ENCODE assay signal across 10 cellular contexts in the genomic region with DNA sequence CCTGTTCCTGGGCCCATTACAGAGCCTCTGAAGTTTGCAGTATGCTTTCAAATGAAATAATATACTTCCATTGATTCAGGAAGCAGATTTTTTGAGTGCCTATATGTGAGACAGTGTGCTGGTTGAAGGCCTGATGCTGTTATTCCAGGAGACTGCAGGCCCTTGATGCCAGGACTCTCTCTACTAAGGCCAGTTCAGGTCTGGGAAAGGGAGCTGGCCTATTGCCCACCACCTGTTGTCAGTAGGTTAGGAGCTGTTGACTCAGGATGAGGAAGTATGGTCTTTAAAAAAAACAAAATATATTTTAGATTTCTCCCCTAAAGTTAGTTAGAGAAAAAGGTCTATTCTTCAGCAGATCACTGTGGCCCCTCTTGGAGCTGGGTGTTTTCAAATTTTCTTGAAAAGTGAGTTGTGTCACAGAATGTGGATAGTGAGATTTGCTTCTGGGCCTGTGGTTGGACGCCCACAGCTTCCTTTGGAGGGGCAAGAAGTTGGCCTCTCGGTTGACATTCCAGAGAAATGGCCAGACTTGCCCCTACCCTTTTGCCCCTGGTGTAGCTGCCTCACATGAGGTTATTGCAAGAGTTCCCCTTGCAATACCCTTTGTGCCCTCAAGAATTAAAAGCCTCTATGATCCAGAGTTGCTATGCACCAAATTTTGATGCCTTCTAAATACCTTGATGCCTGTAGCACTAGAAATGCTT. TPM values are rescaled to one million over a fixed set of nuclear protein-coding genes. Genes with fewer than 3 reads are reported as not detected.
DNase-seq lines count a peak whose midpoint lies in the region; ATAC-seq, FAIRE-seq and TF ChIP-seq lines count a peak whose summit lies in the region.
"Had no signal": no experiment of that assay in that cellular context is flagged by ENCODE, and none has a peak within 500 bp of the region (broad histone marks: within the 10 kb centered on the region; RNA-seq: fewer than 3 reads in every experiment).

No MANE protein-coding gene starts in this region.

- DNase-seq in Caco-2 (no peak), GM12878 (ENCODE audit: low read depth, low spot score) (no peak), NCI-H510A treated with DMSO at 0.1 percent for 48 hours (lab: John Stamatoyannopoulos, UW) (no peak), A673 (ENCODE audit: low spot score) (no peak)
- DNase-seq: amygdala; NK-92 treated with Interleukin-12 subunit alpha and Interleukin-12 subunit beta, amount 100 ng/mL, for 24 hours had no signal

- SMC1A ChIA-PET in GM12878 (lab: Charles Lee; ENCODE audit: uncharacterized antibody, unreplicated experiment) = interaction anchor here (0.6 to 2.8 kb wide), 18 partner anchors 8 to 453 kb away, joined by 3 to 18 read pairs (median 4); a partner anchor contains a TSS

- no peaks in the 10 kb centered on the region for H3K79me2 ChIP-seq in GM12878 (ENCODE audit: control insufficient read depth, insufficient read depth, low read length)

- no peak overlapping the region for H3K4me2 ChIP-seq in GM12878 (ENCODE audit: control insufficient read depth, insufficient read depth)

- H3K9ac ChIP-seq in GM12878 (ENCODE audit: control insufficient read depth, insufficient read depth, low read length) = no peak overlapping the region

- BruUV-seq in Caco-2 (replicated peaks; lab: Mats Ljungman, UMichigan) (no TSS peak), GM12878 (replicated peaks; lab: Mats Ljungman, UMichigan) (no TSS peak), A673 (replicated peaks; lab: Mats Ljungman, UMichigan) (no TSS peak)

- intact Hi-C loops in Caco-2 (cut with micrococcal nuclease; ENCODE audit: unreplicated experiment) = no loop called here
- intact Hi-C loops in GM12878 (cut with micrococcal nuclease; ENCODE audit: unreplicated experiment) = loop anchor here (2.0 to 5.0 kb wide), 4 partner anchors 133 to 411 kb away; a partner anchor contains a TSS
- intact Hi-C loops in A673 (cut with micrococcal nuclease; ENCODE audit: unreplicated experiment) = loop anchor here (5.0 kb wide), 1 partner anchor 136 kb away; no protein-coding TSS in a partner anchor

- TF ChIP-seq CTCF in Caco-2 (IDR thresholded peaks at IDR 0.05; ENCODE audit: insufficient read depth in 1 of 2, low read depth in 1 of 2, low read length in 1 of 2, severe bottlenecking in 1 of 2, unreplicated experiment in 1 of 2) (peak in 1 of 2 experiments; percentile 17), HEK293 (tag by site-specific recombination; IDR thresholded peaks at IDR 0.05) (no peak), GM12878 (IDR thresholded peaks at IDR 0.05 in 2 of 3, conservative IDR thresholded peaks at IDR 0.05 in 1 of 3; ENCODE audit: control insufficient read depth in 2 of 3, extremely low read depth in 1 of 3, insufficient read depth in 1 of 3, low read depth in 3 of 3, low read length in 3 of 3) (no peak), neutrophil (IDR thresholded peaks at IDR 0.05) (no peak), A673 (conservative IDR thresholded peaks at IDR 0.05; ENCODE audit: low read depth, low read length) (no peak)

- H3K4me1 ChIP-seq in Caco-2 = peaks cover 11% of the 10 kb centered on the region
- H3K4me1 ChIP-seq in HEK293 (ENCODE audit: control insufficient read depth, insufficient read depth, low read length) = no peaks in the 10 kb centered on the region
- H3K4me1 ChIP-seq in GM12878 (ENCODE audit: control insufficient read depth, insufficient read depth, low read length) = peaks cover 12% of the 10 kb centered on the region
- no peaks in the 10 kb centered on the region for H3K4me1 ChIP-seq in neutrophil (ENCODE audit: control insufficient read depth in 1 of 2, insufficient read depth in 1 of 2, low read depth in 1 of 2, low read length in 1 of 2)
- no peaks in the 10 kb centered on the region for H3K4me1 ChIP-seq in A673 (ENCODE audit: insufficient read depth, low read length, poor library complexity, severe bottlenecking)

- H3K36me3 ChIP-seq in Caco-2 (ENCODE audit: control insufficient read depth, insufficient read depth, low read length) (peaks cover 9% of the 10 kb centered on the region), HEK293 (ENCODE audit: control insufficient read depth in 2 of 2, insufficient read depth in 1 of 2, low read length in 2 of 2) (peaks cover 0 to 56% of the 10 kb centered on the region in 2 experiments; a peak in 1 of 3 replicates), GM12878 (ENCODE audit: control insufficient read depth in 2 of 2, insufficient read depth in 2 of 2, low read length in 1 of 2) (peaks cover 6 to 7% of the 10 kb centered on the region in 2 experiments; a peak in 3 of 4 replicates), neutrophil (peaks cover 60% of the 10 kb centered on the region), A673 (ENCODE audit: insufficient read depth, low read length, poor library complexity, severe bottlenecking) (no peaks in the 10 kb centered on the region)

- RAD21 ChIA-PET in GM12878 (lab: Charles Lee; ENCODE audit: unreplicated experiment) = interaction anchor here (0.6 to 2.7 kb wide), 16 partner anchors 8 to 387 kb away, joined by 3 to 16 read pairs (median 4); no protein-coding TSS in a partner anchor

- H3K27me3 Mint-ChIP-seq in Caco-2 (ENCODE audit: insufficient read depth, unreplicated experiment) = no peaks in the 10 kb centered on the region

- H3K4me3 ChIP-seq in Caco-2 (ENCODE audit: low read depth, low read length) = no peak overlapping the region
- H3K4me3 ChIP-seq in HEK293 (ENCODE audit: low read depth, low read length) = no peak overlapping the region
- H3K4me3 ChIP-seq in GM12878 = no peak overlapping the region
- H3K4me3 ChIP-seq in neutrophil (ENCODE audit: low read depth in 1 of 2, low read length in 1 of 2) = no peak overlapping the region
- no peak overlapping the region for H3K4me3 ChIP-seq in A673 (ENCODE audit: low read depth, low read length, poor library complexity, severe bottlenecking)

- H2AFZ ChIP-seq in GM12878 (ENCODE audit: control insufficient read depth, low read depth, low read length) = no peak overlapping the region

- H3K4me3 Mint-ChIP-seq in Caco-2 (ENCODE audit: unreplicated experiment) = no peak overlapping the region

- WGBS in GM12878 (ENCODE audit: insufficient coverage, insufficient replicate concordance, low lambda C conversion rate, missing lambda C conversion rate) = 25% methylated on average over 2 of the region's 2 CpGs

- peaks cover 64% of the 10 kb centered on the region for H3K36me3 Mint-ChIP-seq in Caco-2 (ENCODE audit: insufficient read depth, unreplicated experiment)

- H3K9me3 ChIP-seq in Caco-2 (no peaks in the 10 kb centered on the region), HEK293 (ENCODE audit: control insufficient read depth, insufficient read depth, low read depth, low read length) (no peaks in the 10 kb centered on the region), GM12878 (replicated peaks; ENCODE audit: control insufficient read depth, insufficient read depth, low read length) (no peaks in the 10 kb centered on the region), neutrophil (no peaks in the 10 kb centered on the region), A673 (ENCODE audit: low read depth, low read length, poor library complexity, severe bottlenecking) (no peaks in the 10 kb centered on the region)

- no peaks in the 10 kb centered on the region for H4K20me1 ChIP-seq in GM12878 (ENCODE audit: control insufficient read depth, insufficient read depth)

- no peak for TF ChIP-seq RAD21 in GM12878 (IDR thresholded peaks at IDR 0.05; ENCODE audit: insufficient read depth, low read depth, low read length)

- POLR2A ChIA-PET in Caco-2 (lab: Charles Lee) (interaction anchor here (0.6 to 0.7 kb wide), 2 partner anchors 8 to 421 kb away, joined by 3 to 4 read pairs; a partner anchor contains a TSS), HEK293 (lab: Yijun Ruan, JAX) (no interaction called here), GM12878 (lab: Charles Lee) (interaction anchor here (0.6 to 1.8 kb wide), 3 partner anchors 134 to 158 kb away, joined by 3 to 4 read pairs (median 3); no protein-coding TSS in a partner anchor), A673 (lab: Charles Lee; ENCODE audit: low non-redundant PET) (no interaction called here)

- H3K27ac ChIP-seq in HEK293 (ENCODE audit: extremely low read depth, low read depth, low read length) (no peak overlapping the region), GM12878 (ENCODE audit: control insufficient read depth, insufficient read depth) (no peak overlapping the region), neutrophil (peak overlapping the region; percentile 5), A673 (ENCODE audit: low read depth, low read length, poor library complexity, severe bottlenecking) (no peak overlapping the region)

- no peak for TF ChIP-seq POLR2A in GM12878 (IDR thresholded peaks at IDR 0.05; ENCODE audit: low read depth, low read length)

- no peak for FAIRE-seq in GM12878 (lab: Jason Lieb, UNC)

- no peak for TF ChIP-seq EP300 in GM12878 (IDR thresholded peaks at IDR 0.05; ENCODE audit: borderline replicate concordance in 1 of 2, control insufficient read depth in 1 of 2, low read depth in 2 of 2, low read length in 2 of 2)

- in situ Hi-C loops in GM12878 (cut with MboI) = loop anchor here (5.0 kb wide), 2 partner anchors 136 to 236 kb away; no protein-coding TSS in a partner anchor

- CTCF ChIA-PET in Caco-2 (lab: Charles Lee) = interaction anchor here (0.6 to 2.0 kb wide), 5 partner anchors 11 to 259 kb away, joined by 3 to 10 read pairs (median 3); no protein-coding TSS in a partner anchor
- CTCF ChIA-PET in HEK293 (lab: Yijun Ruan, JAX) = interaction anchor here (0.6 to 1.5 kb wide), 10 partner anchors 9 to 800 kb away, joined by 3 to 7 read pairs (median 4); no protein-coding TSS in a partner anchor
- CTCF ChIA-PET in GM12878 (lab: Yijun Ruan, JAX) = interaction anchor here (0.7 to 5.3 kb wide), 28 partner anchors 10 to 714 kb away, joined by 3 to 72 read pairs (median 4); a partner anchor contains a TSS
- CTCF ChIA-PET in A673 (lab: Charles Lee) = interaction anchor here (0.6 to 1.1 kb wide), 2 partner anchors 58 to 134 kb away, joined by 3 to 4 read pairs; no protein-coding TSS in a partner anchor

- H3K27me3 ChIP-seq in Caco-2 (replicated peaks; ENCODE audit: control insufficient read depth, insufficient read depth, low read length) (no peaks in the 10 kb centered on the region), GM12878 (replicated peaks in 1 of 2; ENCODE audit: control insufficient read depth in 2 of 2, insufficient read depth in 2 of 2, low read length in 1 of 2) (no peaks in the 10 kb centered on the region), neutrophil (no peaks in the 10 kb centered on the region), A673 (replicated peaks; ENCODE audit: insufficient read depth, low read depth, low read length, poor library complexity) (no peaks in the 10 kb centered on the region)

- no peaks in the 10 kb centered on the region for H3K9me3 Mint-ChIP-seq in Caco-2 (ENCODE audit: unreplicated experiment)

- peak overlapping the region; percentile 56 for H3K27ac Mint-ChIP-seq in Caco-2 (ENCODE audit: unreplicated experiment)

- H3K4me1 Mint-ChIP-seq in Caco-2 (ENCODE audit: low read depth, unreplicated experiment) = peaks cover 6% of the 10 kb centered on the region

- peak; percentile 25; the same call in 1 of the 3 replicates for ATAC-seq in GM12878
- no peak for ATAC-seq in HG02642 (IDR thresholded peaks at IDR 0.05; ENCODE audit: poor library complexity, unreplicated experiment)
- no peak for ATAC-seq in GM21526 (IDR thresholded peaks at IDR 0.05; ENCODE audit: low FRiP score, unreplicated experiment)

RNA-seq across cellular contexts. Expression of a gene that starts 7.9 kb away (rescaled TPM):
- total RNA-seq in Caco-2 (2022) (109 and 110 TPM in 2 replicates), GM12878 (2014; rRNA removed) (0.11 TPM in 1 of 2 replicates, not detected in the other), GM12878 (2014; rRNA removed; fragmentation: Illumina TruSeq; extraction: Trizol) (0.04 TPM in 1 of 2 replicates, not detected in the other), GM12878 (2021) (0.08 and 0.29 TPM in 2 replicates), A673 (2021) (0.19 and 0.35 TPM in 2 replicates)
- not detected in 2 replicates for total RNA-seq in GM12878 (2013; cell fraction: nucleolus; rRNA removed)
- not detected for polyA plus RNA-seq in GM12878 (2011; ENCODE audit: low read depth)
- polyA plus RNA-seq in GM12878 (2011; rRNA removed) (not detected in 2 replicates), GM12878 (2014; fragmentation: Illumina TruSeq; extraction: Trizol) (0.06 TPM in 1 of 2 replicates, not detected in the other), GM12878 (2014; fragmentation: Nextera tagmentation; extraction: Ambion mirVana) (under 1 TPM in 1 of 2 experiments, not detected in 1; 0.08 TPM), GM12878 (2014; rRNA removed) (0.13 and 0.23 TPM in 2 replicates), GM12878 (2016; fragmentation: Nextera tagmentation; extraction: Ambion mirVana) (under 1 TPM; 0.12 to 0.64 TPM)
- polyA plus RNA-seq in GM12878 (2011; cell fraction: cytosol; rRNA removed) = not detected in 2 replicates
- 0.03 and 0.18 TPM in 2 replicates for polyA plus RNA-seq in GM12878 (2011; cell fraction: nucleus; rRNA removed)
- polyA plus RNA-seq in GM12878 (2012) = 0.10 and 0.42 TPM in 2 replicates
- polyA minus RNA-seq in GM12878 (2011; rRNA and poly(A)+ RNA removed) = 0.10 TPM in 1 of 2 replicates, not detected in the other
- 1.0 TPM in 1 of 2 replicates, not detected in the other for polyA minus RNA-seq in GM12878 (2011; cell fraction: cytosol; rRNA and poly(A)+ RNA removed)
- polyA minus RNA-seq in GM12878 (2011; cell fraction: nucleus; rRNA and poly(A)+ RNA removed) = 0.36 and 0.38 TPM in 2 replicates

RNA-seq across cellular contexts. Expression of a gene that starts 17.2 kb away (rescaled TPM):
- total RNA-seq in Caco-2 (2022) (33.2 and 33.4 TPM in 2 replicates), GM12878 (2014; rRNA removed) (8.2 and 8.4 TPM in 2 replicates), GM12878 (2014; rRNA removed; fragmentation: Illumina TruSeq; extraction: Trizol) (3.4 and 3.8 TPM in 2 replicates), GM12878 (2021) (7.6 and 7.8 TPM in 2 replicates), A673 (2021) (6.8 and 8.1 TPM in 2 replicates)
- total RNA-seq in GM12878 (2013; cell fraction: nucleolus; rRNA removed) = 16.6 and 18.3 TPM in 2 replicates
- polyA plus RNA-seq in GM12878 (2011; ENCODE audit: low read depth) = 3.6 TPM
- polyA plus RNA-seq in GM12878 (2011; rRNA removed) (3.1 and 6.3 TPM in 2 replicates), GM12878 (2014; fragmentation: Illumina TruSeq; extraction: Trizol) (1.5 and 3.0 TPM in 2 replicates), GM12878 (2014; fragmentation: Nextera tagmentation; extraction: Ambion mirVana) (1 to 10 TPM in 1 of 2 experiments, under 1 TPM in 1; 0.31 to 1.1 TPM), GM12878 (2014; rRNA removed) (7.8 and 8.5 TPM in 2 replicates), GM12878 (2016; fragmentation: Nextera tagmentation; extraction: Ambion mirVana) (1 to 10 TPM; 7.3 to 9.4 TPM)
- 8.2 and 8.9 TPM in 2 replicates for polyA plus RNA-seq in GM12878 (2011; cell fraction: cytosol; rRNA removed)
- 11.1 and 11.3 TPM in 2 replicates for polyA plus RNA-seq in GM12878 (2011; cell fraction: nucleus; rRNA removed)
- polyA plus RNA-seq in GM12878 (2012) = 5.8 and 8.0 TPM in 2 replicates
- 8.5 and 8.7 TPM in 2 replicates for polyA minus RNA-seq in GM12878 (2011; rRNA and poly(A)+ RNA removed)
- 4.8 and 5.7 TPM in 2 replicates for polyA minus RNA-seq in GM12878 (2011; cell fraction: cytosol; rRNA and poly(A)+ RNA removed)
- polyA minus RNA-seq in GM12878 (2011; cell fraction: nucleus; rRNA and poly(A)+ RNA removed) = 4.1 and 7.2 TPM in 2 replicates

RNA-seq across cellular contexts. Expression of a gene that starts 36.3 kb away (rescaled TPM):
- total RNA-seq in Caco-2 (2022) (236 and 267 TPM in 2 replicates), GM12878 (2014; rRNA removed) (29.8 and 33.9 TPM in 2 replicates), GM12878 (2014; rRNA removed; fragmentation: Illumina TruSeq; extraction: Trizol) (27.4 and 27.5 TPM in 2 replicates), GM12878 (2021) (51.3 and 60.4 TPM in 2 replicates), A673 (2021) (43.6 and 58.7 TPM in 2 replicates)
- total RNA-seq in GM12878 (2013; cell fraction: nucleolus; rRNA removed) = 208 and 222 TPM in 2 replicates
- polyA plus RNA-seq in GM12878 (2011; ENCODE audit: low read depth) = 28.5 TPM
- polyA plus RNA-seq in GM12878 (2011; rRNA removed) (46.3 and 53.6 TPM in 2 replicates), GM12878 (2014; fragmentation: Illumina TruSeq; extraction: Trizol) (60.1 and 66.5 TPM in 2 replicates), GM12878 (2014; fragmentation: Nextera tagmentation; extraction: Ambion mirVana) (1 to 10 TPM; 8.2 TPM), GM12878 (2014; rRNA removed) (52.7 and 55.0 TPM in 2 replicates), GM12878 (2016; fragmentation: Nextera tagmentation; extraction: Ambion mirVana) (10 to 100 TPM; 26.6 to 27.4 TPM)
- 49.2 and 50.2 TPM in 2 replicates for polyA plus RNA-seq in GM12878 (2011; cell fraction: cytosol; rRNA removed)
- 208 and 220 TPM in 2 replicates for polyA plus RNA-seq in GM12878 (2011; cell fraction: nucleus; rRNA removed)
- polyA plus RNA-seq in GM12878 (2012) = 25.9 and 29.0 TPM in 2 replicates
- polyA minus RNA-seq in GM12878 (2011; rRNA and poly(A)+ RNA removed) = 106 and 130 TPM in 2 replicates
- 28.4 and 29.1 TPM in 2 replicates for polyA minus RNA-seq in GM12878 (2011; cell fraction: cytosol; rRNA and poly(A)+ RNA removed)
- 45.0 and 65.2 TPM in 2 replicates for polyA minus RNA-seq in GM12878 (2011; cell fraction: nucleus; rRNA and poly(A)+ RNA removed)

Comparison
In these comparisons a context has a peak if more than half of its experiments do, and no peak if none do; other contexts are left out.
1. RNA of a gene that starts 7.9 kb away (total RNA-seq): 109 to 110 TPM in Caco-2; 0.19 to 0.35 TPM in A673 and 0.04 to 0.29 TPM in GM12878; every median in the first group is over 10 times any median in the second.
2. POLR2A ChIA-PET loops: an anchor here in Caco-2 (0.6 to 0.7 kb wide) and GM12878 (0.6 to 1.8 kb wide); none called in HEK293 and A673.